In genomic region chr14:35257809-35258208, GRCh38 we compare ENCODE assay signal across 34 cellular contexts. TPM values are rescaled to one million over a fixed set of nuclear protein-coding genes. Genes with fewer than 3 reads are reported as not detected.
A peak's percentile ranks its signal among the peaks of the same experiment; 100 is the strongest.
DNase-seq lines count a peak whose midpoint lies in the region; ATAC-seq, FAIRE-seq and TF ChIP-seq lines count a peak whose summit lies in the region.
"Had no signal": no experiment of that assay in that cellular context is flagged by ENCODE, and none has a peak within 500 bp of the region (broad histone marks: within the 10 kb centered on the region; RNA-seq: fewer than 3 reads in every experiment).

No MANE protein-coding gene starts in this region.

- intact Hi-C loops in right cardiac atrium (cut with DNase I), result no loop called here
- intact Hi-C loops in Right ventricle myocardium superior (cut with DNase I), result no loop called here
- intact Hi-C loops in upper lobe of right lung (cut with DNase I), result no loop called here
- intact Hi-C loops in uterus (cut with DNase I; ENCODE audit: low total_unique reads), result no loop called here

- H3K27ac Mint-ChIP-seq in astrocyte (ENCODE audit: unreplicated experiment), result no peak overlapping the region
- H3K27ac Mint-ChIP-seq: activated CD4-positive, alpha-beta memory T cell treated with anti-CD3 and anti-CD28 coated beads, Interleukin-2, amount 10 ng/mL, durations not matched to agents 7 days and 5 days; activated naive CD4-positive, alpha-beta T cell treated with anti-CD3 and anti-CD28 coated beads, Interleukin-2, amount 50 U/mL, for 72 hours; B cell; CD8-positive, alpha-beta T cell; dendritic cell treated with granulocyte-macrophage colony-stimulating factor and Interleukin-4, amounts not matched to agents 40 ng/mL and 50 ng/mL, for 4 days had no signal

- H3K27me3 Mint-ChIP-seq in astrocyte (ENCODE audit: low read depth, unreplicated experiment), result no peaks in the 10 kb centered on the region
- H3K27me3 Mint-ChIP-seq: activated CD4-positive, alpha-beta memory T cell treated with anti-CD3 and anti-CD28 coated beads, Interleukin-2, amount 10 ng/mL, durations not matched to agents 7 days and 5 days; B cell; dendritic cell treated with granulocyte-macrophage colony-stimulating factor and Interleukin-4, amounts not matched to agents 40 ng/mL and 50 ng/mL, for 4 days; IgD-negative memory B cell; naive thymus-derived CD8-positive, alpha-beta T cell had no signal

- ATAC-seq in right cardiac atrium (peak; percentile 38 to 45), Right ventricle myocardium superior (ENCODE audit: poor library complexity) (no peak), upper lobe of right lung (no peak)
- ATAC-seq: activated naive CD4-positive, alpha-beta T cell treated with anti-CD3 and anti-CD28 coated beads, Interleukin-2, amount 50 U/mL, for 72 hours; CD8-positive, alpha-beta T cell; foreskin keratinocyte; naive thymus-derived CD8-positive, alpha-beta T cell had no signal

- DNase-seq in right cardiac atrium (no peak), Right ventricle myocardium superior (no peak), astrocyte (ENCODE audit: low read depth) (peak; percentile 42), fibroblast of mammary gland (ENCODE audit: low read depth) (peak; percentile 47), NCI-H526 treated with DMSO at 0.1 percent for 48 hours (lab: John Stamatoyannopoulos, UW) (no peak), upper lobe of right lung (no peak), uterus (no peak), GM19238 (ENCODE audit: insufficient read length, low spot score) (no peak)
- DNase-seq: activated CD4-positive, alpha-beta memory T cell treated with anti-CD3 and anti-CD28 coated beads, Interleukin-2, amount 10 ng/mL, durations not matched to agents 7 days and 5 days; activated CD4-positive, CD25-positive, alpha-beta regulatory T cell treated with anti-CD3 and anti-CD28 coated beads, Interleukin-2, amount 50 U/mL, for 72 hours; activated CD8-positive, alpha-beta memory T cell treated with anti-CD3 and anti-CD28 coated beads, Interleukin-2, amount 50 U/mL, for 48 hours; aorta; caudate nucleus; CD8-positive, alpha-beta T cell; DMS 273 treated with DMSO at 0.1 percent for 48 hours; foreskin keratinocyte; hippocampal formation; naive thymus-derived CD8-positive, alpha-beta T cell; NCI-H1092 treated with DMSO at 0.1 percent for 48 hours; NCI-H187 treated with DMSO at 0.1 percent for 48 hours; NCI-H2171 treated with DMSO at 0.1 percent for 48 hours; NCI-H524 treated with DMSO at 0.1 percent for 48 hours; occipital lobe; Peyer's patch; stimulated activated naive CD4-positive, alpha-beta T cell treated with Interleukin-2 at 50 U/mL for 16 hours; T-helper 1 cell had no signal

- H3K4me1 ChIP-seq in right cardiac atrium (ENCODE audit: control insufficient read depth, insufficient read depth, low read length) (no peaks in the 10 kb centered on the region), astrocyte (ENCODE audit: insufficient read depth, low read length) (peaks cover 3% of the 10 kb centered on the region), upper lobe of right lung (no peaks in the 10 kb centered on the region), uterus (no peaks in the 10 kb centered on the region)
- H3K4me1 ChIP-seq: Peyer's patch, SJSA1, vagina had no signal

- no peak overlapping the region for H3K4me3 Mint-ChIP-seq in astrocyte (ENCODE audit: unreplicated experiment)
- H3K4me3 Mint-ChIP-seq: activated CD4-positive, alpha-beta memory T cell treated with anti-CD3 and anti-CD28 coated beads, Interleukin-2, amount 10 ng/mL, durations not matched to agents 7 days and 5 days; B cell; CD8-positive, alpha-beta T cell; dendritic cell treated with granulocyte-macrophage colony-stimulating factor and Interleukin-4, amounts not matched to agents 40 ng/mL and 50 ng/mL, for 4 days; IgD-negative memory B cell; naive thymus-derived CD8-positive, alpha-beta T cell had no signal

- peaks cover 2% of the 10 kb centered on the region for H3K9me3 ChIP-seq in right cardiac atrium (ENCODE audit: control insufficient read depth, low read length)
- H3K9me3 ChIP-seq in astrocyte (ENCODE audit: insufficient read depth, low read depth, low read length), result no peaks in the 10 kb centered on the region
- no peaks in the 10 kb centered on the region for H3K9me3 ChIP-seq in upper lobe of right lung
- no peaks in the 10 kb centered on the region for H3K9me3 ChIP-seq in uterus
- H3K9me3 ChIP-seq: Peyer's patch, SJSA1, vagina had no signal

- peaks cover 12% of the 10 kb centered on the region for H3K36me3 Mint-ChIP-seq in astrocyte (ENCODE audit: low read depth, unreplicated experiment)

- TF ChIP-seq CTCF in astrocyte (IDR thresholded peaks at IDR 0.05; ENCODE audit: insufficient read depth, low read depth, low read length) (no peak), fibroblast of mammary gland (conservative IDR thresholded peaks at IDR 0.05; ENCODE audit: control insufficient read depth, insufficient read depth, low read depth, low read length) (no peak), upper lobe of right lung (IDR thresholded peaks at IDR 0.05) (no peak), uterus (IDR thresholded peaks at IDR 0.05) (no peak)

- no peak for TF ChIP-seq POLR2A in uterus (IDR thresholded peaks at IDR 0.05)

- no peak overlapping the region for H2AFZ ChIP-seq in astrocyte (ENCODE audit: low read depth, low read length)

- H3K36me3 ChIP-seq in astrocyte (ENCODE audit: insufficient read depth, low read length), result no peaks in the 10 kb centered on the region
- no peaks in the 10 kb centered on the region for H3K36me3 ChIP-seq in upper lobe of right lung
- no peaks in the 10 kb centered on the region for H3K36me3 ChIP-seq in uterus
- H3K36me3 ChIP-seq: Peyer's patch, vagina had no signal

- H3K27me3 ChIP-seq in right cardiac atrium (ENCODE audit: control insufficient read depth, insufficient read depth) (no peaks in the 10 kb centered on the region), astrocyte (ENCODE audit: insufficient read depth, low read length) (no peaks in the 10 kb centered on the region), upper lobe of right lung (no peaks in the 10 kb centered on the region), uterus (no peaks in the 10 kb centered on the region)
- H3K27me3 ChIP-seq: foreskin keratinocyte, Peyer's patch, SJSA1, vagina had no signal

- FAIRE-seq in astrocyte (lab: Jason Lieb, UNC), result no peak
- FAIRE-seq: A204.1, H54 had no signal

- no peak overlapping the region for H3K9ac ChIP-seq in astrocyte (ENCODE audit: low read length)

- H3K27ac ChIP-seq in right cardiac atrium (ENCODE audit: low read length), result no peak overlapping the region
- no peak overlapping the region for H3K27ac ChIP-seq in astrocyte (ENCODE audit: low read depth, low read length)
- H3K27ac ChIP-seq in upper lobe of right lung, result no peak overlapping the region
- no peak overlapping the region for H3K27ac ChIP-seq in uterus
- H3K27ac ChIP-seq: foreskin keratinocyte, Peyer's patch, SJSA1, vagina had no signal

- H3K4me1 Mint-ChIP-seq in astrocyte (ENCODE audit: low read depth, unreplicated experiment), result peaks cover 3% of the 10 kb centered on the region

- H3K4me3 ChIP-seq in right cardiac atrium (ENCODE audit: low read length) (no peak overlapping the region), astrocyte (ENCODE audit: insufficient read depth, low read depth, low read length) (no peak overlapping the region), fibroblast of mammary gland (ENCODE audit: control insufficient read depth, low read depth, low read length) (no peak overlapping the region), upper lobe of right lung (no peak overlapping the region), uterus (no peak overlapping the region)
- H3K4me3 ChIP-seq: Peyer's patch, SJSA1, vagina had no signal

- no peaks in the 10 kb centered on the region for H3K9me3 Mint-ChIP-seq in astrocyte (ENCODE audit: unreplicated experiment)
- H3K9me3 Mint-ChIP-seq: activated naive CD4-positive, alpha-beta T cell treated with anti-CD3 and anti-CD28 coated beads, Interleukin-2, amount 50 U/mL, for 72 hours; CD8-positive, alpha-beta T cell; IgD-negative memory B cell; naive thymus-derived CD8-positive, alpha-beta T cell had no signal

- no peak overlapping the region for H3K4me2 ChIP-seq in astrocyte (ENCODE audit: low read length)

- 15% methylated on average over 1 of the region's 1 CpG for WGBS in right cardiac atrium

- no peaks in the 10 kb centered on the region for H3K79me2 ChIP-seq in astrocyte (ENCODE audit: insufficient read depth, low read length)

- H4K20me1 ChIP-seq in astrocyte (ENCODE audit: insufficient read depth, low read length), result no peaks in the 10 kb centered on the region

RNA-seq across cellular contexts. Expression of gene PSMA6, which starts 34.4 kb away (rescaled TPM):
- 100 to 1,000 TPM; 149 to 175 (median 163) TPM for total RNA-seq in right cardiac atrium
- 193 TPM for polyA plus RNA-seq in right cardiac atrium
- 178 TPM for total RNA-seq in Right ventricle myocardium superior
- total RNA-seq in astrocyte, result 210 and 225 TPM in 2 replicates
- total RNA-seq in upper lobe of right lung, result 157 TPM
- total RNA-seq in uterus, result 100 to 1,000 TPM; 114 to 180 (median 142) TPM

Comparison
In these comparisons a context has a peak if more than half of its experiments do, and no peak if none do; other contexts are left out.
1. ATAC-seq: peak in right cardiac atrium (2 of 2); none in Right ventricle myocardium superior (single experiment) and upper lobe of right lung (single experiment).
2. DNase-seq: peak in astrocyte (single experiment) and fibroblast of mammary gland (single experiment); none in right cardiac atrium (0 of 3), Right ventricle myocardium superior (single experiment), NCI-H526 treated with DMSO at 0.1 percent for 48 hours (single experiment), upper lobe of right lung (single experiment), uterus (0 of 2) and GM19238 (single experiment).